ENCODE assay signal across 10 cellular contexts in genomic region chr17:77428020-77428781, GRCh38.
DNase-seq lines count a peak whose midpoint lies in the region; ATAC-seq, FAIRE-seq and TF ChIP-seq lines count a peak whose summit lies in the region.
"Had no signal": no experiment of that assay in that cellular context is flagged by ENCODE, and none has a peak within 500 bp of the region (broad histone marks: within the 10 kb centered on the region; RNA-seq: fewer than 3 reads in every experiment).

No MANE protein-coding gene starts in this region.

- no peak overlapping the region for H2AFZ ChIP-seq in astrocyte (ENCODE audit: low read depth, low read length)

- DNase-seq in A673 (ENCODE audit: low spot score) (no peak), Kasumi-1 (lab: John Stamatoyannopoulos, UW) (peak; percentile 96 to 97), astrocyte (ENCODE audit: low read depth) (no peak), mesothelial cell of epicardium (ENCODE audit: low spot score in 2 of 2, unreplicated experiment in 2 of 2) (no peak), COR-L47 (lab: John Stamatoyannopoulos, UW) (no peak)
- no peak for DNase-seq in stimulated activated CD4-positive, alpha-beta T cell treated with anti-CD3 and anti-CD28 coated beads, Interleukin-15, amount 100 ng/mL, for 24 hours

- peaks cover 59% of the 10 kb centered on the region for H4K20me1 ChIP-seq in astrocyte (ENCODE audit: insufficient read depth, low read length)

- H3K27ac ChIP-seq in A673 (ENCODE audit: low read depth, low read length, poor library complexity, severe bottlenecking) (peak overlapping the region; percentile 40), astrocyte (ENCODE audit: low read depth, low read length) (peak overlapping the region; percentile 93)

- H3K9me3 Mint-ChIP-seq in astrocyte (ENCODE audit: unreplicated experiment) (no peaks in the 10 kb centered on the region), mesothelial cell of epicardium (no peaks in the 10 kb centered on the region)

- BruUV-seq in A673 (replicated peaks; lab: Mats Ljungman, UMichigan) = no TSS peak

- peak overlapping the region; percentile 70 for H3K4me2 ChIP-seq in astrocyte (ENCODE audit: low read length)

- POLR2A ChIA-PET in A673 (lab: Charles Lee; ENCODE audit: low non-redundant PET) = no interaction called here

- no peak overlapping the region for H3K4me3 Mint-ChIP-seq in astrocyte (ENCODE audit: unreplicated experiment)
- H3K4me3 Mint-ChIP-seq in mesothelial cell of epicardium = no peak overlapping the region

- ATAC-seq in HG02588 (IDR thresholded peaks at IDR 0.05; ENCODE audit: unreplicated experiment) (no peak), HG03378 (IDR thresholded peaks at IDR 0.05; ENCODE audit: unreplicated experiment) (no peak)

- H3K36me3 Mint-ChIP-seq in astrocyte (ENCODE audit: low read depth, unreplicated experiment) = peaks cover 2% of the 10 kb centered on the region
- H3K36me3 Mint-ChIP-seq in mesothelial cell of epicardium = no peaks in the 10 kb centered on the region

- TF ChIP-seq CTCF in A673 (conservative IDR thresholded peaks at IDR 0.05; ENCODE audit: low read depth, low read length) (no peak), astrocyte (IDR thresholded peaks at IDR 0.05; ENCODE audit: insufficient read depth, low read depth, low read length) (no peak), mesothelial cell of epicardium (IDR thresholded peaks at IDR 0.05; ENCODE audit: unreplicated experiment) (no peak)

- peak overlapping the region; percentile 74 for H3K9ac ChIP-seq in astrocyte (ENCODE audit: low read length)

- no peak overlapping the region for H3K27ac Mint-ChIP-seq in astrocyte (ENCODE audit: unreplicated experiment)
- H3K27ac Mint-ChIP-seq in mesothelial cell of epicardium = peak overlapping the region; percentile 59

- CTCF ChIA-PET in A673 (lab: Charles Lee) = no interaction called here

- H3K79me2 ChIP-seq in astrocyte (ENCODE audit: insufficient read depth, low read length) = peaks cover 87% of the 10 kb centered on the region

- H3K36me3 ChIP-seq in A673 (ENCODE audit: insufficient read depth, low read length, poor library complexity, severe bottlenecking) = no peaks in the 10 kb centered on the region
- no peaks in the 10 kb centered on the region for H3K36me3 ChIP-seq in astrocyte (ENCODE audit: insufficient read depth, low read length)

- H3K4me3 ChIP-seq in A673 (ENCODE audit: low read depth, low read length, poor library complexity, severe bottlenecking) (no peak overlapping the region), astrocyte (ENCODE audit: insufficient read depth, low read depth, low read length) (no peak overlapping the region)

- intact Hi-C loops in A673 (cut with micrococcal nuclease; ENCODE audit: unreplicated experiment) = no loop called here

- FAIRE-seq in astrocyte (lab: Jason Lieb, UNC) = no peak
- FAIRE-seq: D721Med, frontal cortex had no signal

- H3K9me3 ChIP-seq in A673 (ENCODE audit: low read depth, low read length, poor library complexity, severe bottlenecking) = no peaks in the 10 kb centered on the region
- no peaks in the 10 kb centered on the region for H3K9me3 ChIP-seq in astrocyte (ENCODE audit: insufficient read depth, low read depth, low read length)

- H3K27me3 Mint-ChIP-seq in astrocyte (ENCODE audit: low read depth, unreplicated experiment) (no peaks in the 10 kb centered on the region), mesothelial cell of epicardium (ENCODE audit: low read depth) (no peaks in the 10 kb centered on the region)

- H3K4me1 Mint-ChIP-seq in astrocyte (ENCODE audit: low read depth, unreplicated experiment) = peaks cover 47% of the 10 kb centered on the region
- H3K4me1 Mint-ChIP-seq in mesothelial cell of epicardium = peaks cover 59% of the 10 kb centered on the region

- peaks cover 53% of the 10 kb centered on the region for H3K4me1 ChIP-seq in A673 (ENCODE audit: insufficient read depth, low read length, poor library complexity, severe bottlenecking)
- H3K4me1 ChIP-seq in astrocyte (ENCODE audit: insufficient read depth, low read length) = peaks cover 83% of the 10 kb centered on the region

- H3K27me3 ChIP-seq in A673 (replicated peaks; ENCODE audit: insufficient read depth, low read depth, low read length, poor library complexity) = no peaks in the 10 kb centered on the region
- H3K27me3 ChIP-seq in astrocyte (ENCODE audit: insufficient read depth, low read length) = no peaks in the 10 kb centered on the region

Comparison
In these comparisons a context has a peak if more than half of its experiments do, and no peak if none do; other contexts are left out.
1. DNase-seq: peak in Kasumi-1 (2 of 2); none in A673 (single experiment), astrocyte (single experiment), mesothelial cell of epicardium (0 of 2), stimulated activated CD4-positive, alpha-beta T cell treated with anti-CD3 and anti-CD28 coated beads, Interleukin-15, amount 100 ng/mL, for 24 hours (single experiment) and COR-L47 (single experiment).